Comparison of ENCODE assay signal across 25 cellular contexts in the genomic region with DNA sequence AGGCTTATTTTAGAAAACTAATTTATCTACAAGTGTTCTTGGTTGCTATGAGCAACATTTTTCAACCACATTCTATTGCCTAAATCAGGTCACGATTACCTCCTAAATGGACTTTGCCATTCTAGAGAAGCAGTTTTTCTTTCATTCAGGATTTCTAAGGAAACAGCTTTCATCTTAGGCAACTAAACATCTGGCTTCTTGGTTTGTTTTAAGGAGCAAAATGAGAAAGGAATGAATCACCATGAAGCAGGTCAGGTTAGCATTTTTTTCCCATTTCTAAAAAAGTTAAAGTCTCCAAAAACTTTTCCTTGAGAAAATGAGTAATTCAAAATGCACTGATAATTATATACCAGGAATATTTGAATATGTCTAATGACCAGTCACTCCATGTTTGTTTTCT.
DNase-seq lines count a peak whose midpoint lies in the region; ATAC-seq and TF ChIP-seq lines count a peak whose summit lies in the region.
"Had no signal": no experiment of that assay in that cellular context is flagged by ENCODE, and none has a peak within 500 bp of the region (broad histone marks: within the 10 kb centered on the region; RNA-seq: fewer than 3 reads in every experiment).

No MANE protein-coding gene starts in this region.

- H3K27me3 ChIP-seq in ascending aorta, result no peaks in the 10 kb centered on the region
- H3K27me3 ChIP-seq: gastroesophageal sphincter, left lung, vagina had no signal

- H3K9me3 ChIP-seq in ascending aorta, result no peaks in the 10 kb centered on the region
- H3K9me3 ChIP-seq: gastroesophageal sphincter, left lung, vagina had no signal

- ATAC-seq in omental fat pad (ENCODE audit: low FRiP score), result peak; percentile 39
- ATAC-seq in HG02642 (IDR thresholded peaks at IDR 0.05; ENCODE audit: poor library complexity, unreplicated experiment), result no peak
- ATAC-seq: activated CD8-positive, alpha-beta T cell treated with anti-CD3 and anti-CD28 coated beads, Interleukin-2, amount 10 ng/mL, durations not matched to agents 7 days and 5 days; gastroesophageal sphincter; left lung had no signal

- DNase-seq in AG20443 (ENCODE audit: low spot score), result peak; percentile 36
- no peak for DNase-seq in ascending aorta (ENCODE audit: low spot score in 2 of 2)
- peak; percentile 84 for DNase-seq in fibroblast of mammary gland (ENCODE audit: low read depth)
- no peak for DNase-seq in omental fat pad (ENCODE audit: low spot score)
- no peak for DNase-seq in NK-92 treated with Interleukin-12 subunit alpha and Interleukin-12 subunit beta, amount 100 ng/mL, for 24 hours (lab: John Stamatoyannopoulos, UW)
- no peak for DNase-seq in NAMALWA (ENCODE audit: low spot score)
- no peak for DNase-seq in HUDEP-2 (lab: John Stamatoyannopoulos, UW; ENCODE audit: unreplicated experiment in 76 of 76)
- DNase-seq: activated CD8-positive, alpha-beta T cell treated with anti-CD3 and anti-CD28 coated beads, Interleukin-2, amount 10 ng/mL, durations not matched to agents 7 days and 5 days; activated T-cell treated with anti-CD3 and anti-CD28 coated beads, Interleukin-2, amount 50 U/mL, for 48 hours; Calu3; central memory CD4-positive, alpha-beta T cell; effector memory CD4-positive, alpha-beta T cell; EL; Kasumi-1; left lung; NCI-H1417 treated with DMSO at 0.1 percent for 48 hours; NCI-H2171 treated with DMSO at 0.1 percent for 48 hours; SHP77; stimulated activated CD4-positive, alpha-beta T cell treated with anti-CD3 and anti-CD28 coated beads, Interleukin-4, amount 100 ng/mL, for 1 hour had no signal

- peak overlapping the region; percentile 23 to 45 for H3K27ac ChIP-seq in ascending aorta
- H3K27ac ChIP-seq: left lung, parathyroid adenoma, skin epidermis, vagina, VCaP had no signal

- H3K4me3 ChIP-seq in ascending aorta (no peak overlapping the region), fibroblast of mammary gland (ENCODE audit: control insufficient read depth, low read depth, low read length) (no peak overlapping the region)
- H3K4me3 ChIP-seq: gastroesophageal sphincter, left lung, skin epidermis, vagina had no signal

- H3K36me3 ChIP-seq in ascending aorta, result no peaks in the 10 kb centered on the region
- H3K36me3 ChIP-seq: gastroesophageal sphincter, left lung, vagina had no signal

- TF ChIP-seq CTCF in ascending aorta (IDR thresholded peaks at IDR 0.05) (no peak), fibroblast of mammary gland (conservative IDR thresholded peaks at IDR 0.05; ENCODE audit: control insufficient read depth, insufficient read depth, low read depth, low read length) (no peak), omental fat pad (IDR thresholded peaks at IDR 0.05) (no peak)

- H3K4me1 ChIP-seq in ascending aorta, result peaks cover 0 to 20% of the 10 kb centered on the region in 2 donors
- H3K4me1 ChIP-seq: left lung, parathyroid adenoma had no signal

- intact Hi-C loops in ascending aorta (cut with DNase I), result loop anchor here (10.0 kb wide), 1 partner anchor 261 kb away; a partner anchor contains a TSS

Comparison
In these comparisons a context has a peak if more than half of its experiments do, and no peak if none do; other contexts are left out.
1. DNase-seq: peak in AG20443 (single experiment) and fibroblast of mammary gland (single experiment); none in ascending aorta (0 of 2), omental fat pad (single experiment), NK-92 treated with Interleukin-12 subunit alpha and Interleukin-12 subunit beta, amount 100 ng/mL, for 24 hours (single experiment), NAMALWA (single experiment) and HUDEP-2 (0 of 76).